In the genomic region with DNA sequence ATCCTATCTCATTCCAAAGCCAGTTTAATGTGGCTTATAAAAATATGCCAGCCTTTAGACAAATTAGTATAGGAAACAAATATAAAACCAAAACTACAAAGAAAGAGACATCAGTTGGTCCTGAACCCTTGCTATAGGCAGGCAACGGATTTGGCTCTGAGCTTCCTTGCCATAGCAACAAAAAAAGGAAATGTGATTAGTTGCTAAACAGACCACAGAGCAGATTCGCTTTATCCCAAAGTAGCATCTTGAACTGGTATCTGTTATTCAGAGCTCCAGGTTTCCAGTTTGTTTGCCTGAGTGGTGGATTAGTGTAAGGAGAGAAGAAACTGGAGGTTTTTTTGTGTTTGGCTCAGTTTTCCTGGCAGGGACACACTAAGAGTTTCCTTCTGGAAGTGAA, we compare ENCODE assay signal across 19 cellular contexts. TPM values are rescaled to one million over a fixed set of nuclear protein-coding genes. Genes with fewer than 3 reads are reported as not detected.
DNase-seq lines count a peak whose midpoint lies in the region; ATAC-seq and TF ChIP-seq lines count a peak whose summit lies in the region.
"Had no signal": no experiment of that assay in that cellular context is flagged by ENCODE, and none has a peak within 500 bp of the region (broad histone marks: within the 10 kb centered on the region; RNA-seq: fewer than 3 reads in every experiment).

No MANE protein-coding gene starts in this region.

- H3K27ac ChIP-seq in vagina: no peak overlapping the region
- H3K27ac ChIP-seq: thoracic aorta had no signal

- intact Hi-C loops in vagina (cut with DNase I): no loop called here

- no peak for DNase-seq in activated naive CD4-positive, alpha-beta T cell treated with anti-CD3 and anti-CD28 coated beads, Interleukin-2, amount 50 U/mL, for 72 hours (ENCODE audit: low spot score in 2 of 2)
- DNase-seq in NOMO-1 treated with DMSO at 0.1 percent for 48 hours (lab: John Stamatoyannopoulos, UW; ENCODE audit: unreplicated experiment): peak; percentile 53
- DNase-seq in activated naive CD8-positive, alpha-beta T cell treated with anti-CD3 and anti-CD28 coated beads for 36 hours: no peak
- DNase-seq in NCI-H2227 (lab: John Stamatoyannopoulos, UW; ENCODE audit: unreplicated experiment): no peak
- DNase-seq in vagina (ENCODE audit: extremely low spot score in 2 of 2): no peak
- DNase-seq: activated CD4-positive, alpha-beta T cell treated with anti-CD3 and anti-CD28 coated beads, Interleukin-2, amount 50 U/mL, for 1 hour; activated T-cell treated with anti-CD3 and anti-CD28 coated beads for 4 hours; EL; head of caudate nucleus; NCI-H526; nucleus accumbens; Peyer's patch; right cardiac atrium had no signal

- H3K4me1 Mint-ChIP-seq in activated naive CD4-positive, alpha-beta T cell treated with anti-CD3 and anti-CD28 coated beads, Interleukin-2, amount 50 U/mL, for 24 hours: peaks cover 72% of the 10 kb centered on the region
- peaks cover 64% of the 10 kb centered on the region for H3K4me1 Mint-ChIP-seq in activated naive CD8-positive, alpha-beta T cell treated with anti-CD3 and anti-CD28 coated beads for 36 hours

- no peaks in the 10 kb centered on the region for H3K9me3 Mint-ChIP-seq in activated naive CD4-positive, alpha-beta T cell treated with anti-CD3 and anti-CD28 coated beads, Interleukin-2, amount 50 U/mL, for 24 hours
- H3K9me3 Mint-ChIP-seq in activated naive CD4-positive, alpha-beta T cell treated with anti-CD3 and anti-CD28 coated beads, Interleukin-2, amount 50 U/mL, for 72 hours: no peaks in the 10 kb centered on the region
- H3K9me3 Mint-ChIP-seq in activated naive CD8-positive, alpha-beta T cell treated with anti-CD3 and anti-CD28 coated beads for 36 hours: peaks cover 1% of the 10 kb centered on the region
- H3K9me3 Mint-ChIP-seq: brain, GM23338 had no signal

- peak overlapping the region; percentile 81 for H3K27ac Mint-ChIP-seq in activated naive CD4-positive, alpha-beta T cell treated with anti-CD3 and anti-CD28 coated beads, Interleukin-2, amount 50 U/mL, for 24 hours
- peak overlapping the region in 1 of 2 donors; percentile 70 for H3K27ac Mint-ChIP-seq in activated naive CD4-positive, alpha-beta T cell treated with anti-CD3 and anti-CD28 coated beads, Interleukin-2, amount 50 U/mL, for 72 hours
- peak overlapping the region; percentile 90 for H3K27ac Mint-ChIP-seq in activated naive CD8-positive, alpha-beta T cell treated with anti-CD3 and anti-CD28 coated beads for 36 hours
- H3K27ac Mint-ChIP-seq: brain, GM23338 had no signal

- no peak overlapping the region for H3K4me3 ChIP-seq in vagina
- H3K4me3 ChIP-seq: GM23338, Peyer's patch, thoracic aorta had no signal

- no peaks in the 10 kb centered on the region for H3K4me1 ChIP-seq in vagina
- H3K4me1 ChIP-seq: Peyer's patch had no signal

- peak overlapping the region; percentile 9 for H3K4me3 Mint-ChIP-seq in activated naive CD4-positive, alpha-beta T cell treated with anti-CD3 and anti-CD28 coated beads, Interleukin-2, amount 50 U/mL, for 24 hours
- no peak overlapping the region for H3K4me3 Mint-ChIP-seq in activated naive CD8-positive, alpha-beta T cell treated with anti-CD3 and anti-CD28 coated beads for 36 hours
- H3K4me3 Mint-ChIP-seq: brain, GM23338 had no signal

- H3K27me3 ChIP-seq in vagina: no peaks in the 10 kb centered on the region
- H3K27me3 ChIP-seq: Peyer's patch had no signal

- H3K9me3 ChIP-seq in vagina: no peaks in the 10 kb centered on the region
- H3K9me3 ChIP-seq: Peyer's patch, thoracic aorta had no signal

- H3K36me3 Mint-ChIP-seq in activated naive CD4-positive, alpha-beta T cell treated with anti-CD3 and anti-CD28 coated beads, Interleukin-2, amount 50 U/mL, for 24 hours: peaks cover 3% of the 10 kb centered on the region
- H3K36me3 Mint-ChIP-seq in activated naive CD4-positive, alpha-beta T cell treated with anti-CD3 and anti-CD28 coated beads, Interleukin-2, amount 50 U/mL, for 72 hours: no peaks in the 10 kb centered on the region
- H3K36me3 Mint-ChIP-seq in activated naive CD8-positive, alpha-beta T cell treated with anti-CD3 and anti-CD28 coated beads for 36 hours: peaks cover 2% of the 10 kb centered on the region
- H3K36me3 Mint-ChIP-seq: brain had no signal

- no peak for ATAC-seq in activated naive CD4-positive, alpha-beta T cell treated with anti-CD3 and anti-CD28 coated beads, Interleukin-2, amount 50 U/mL, for 72 hours
- no peak for ATAC-seq in GM19467 (IDR thresholded peaks at IDR 0.05; ENCODE audit: unreplicated experiment)
- ATAC-seq: GM23338 had no signal

- no peaks in the 10 kb centered on the region for H3K36me3 ChIP-seq in vagina
- H3K36me3 ChIP-seq: Peyer's patch, thoracic aorta had no signal

- TF ChIP-seq CTCF in vagina (IDR thresholded peaks at IDR 0.05): no peak

- H3K27me3 Mint-ChIP-seq in activated naive CD4-positive, alpha-beta T cell treated with anti-CD3 and anti-CD28 coated beads, Interleukin-2, amount 50 U/mL, for 24 hours: no peaks in the 10 kb centered on the region
- H3K27me3 Mint-ChIP-seq in activated naive CD8-positive, alpha-beta T cell treated with anti-CD3 and anti-CD28 coated beads for 36 hours: no peaks in the 10 kb centered on the region
- H3K27me3 Mint-ChIP-seq: brain had no signal

- no peak for TF ChIP-seq POLR2A in vagina (IDR thresholded peaks at IDR 0.05)

RNA-seq across cellular contexts. Expression of gene CHST2, which starts 44.0 kb away (rescaled TPM):
- total RNA-seq in activated naive CD4-positive, alpha-beta T cell treated with anti-CD3 and anti-CD28 coated beads, Interleukin-2, amount 50 U/mL, for 72 hours: 1 to 10 TPM; 1.9 to 8.0 TPM
- total RNA-seq in activated naive CD8-positive, alpha-beta T cell treated with anti-CD3 and anti-CD28 coated beads for 36 hours: 10 to 100 TPM; 12.0 to 13.2 TPM
- 12.5 TPM for total RNA-seq in vagina
- total RNA-seq: HT-29 had no signal
